ENCODE assay signal across 8 cellular contexts in the genomic region with DNA sequence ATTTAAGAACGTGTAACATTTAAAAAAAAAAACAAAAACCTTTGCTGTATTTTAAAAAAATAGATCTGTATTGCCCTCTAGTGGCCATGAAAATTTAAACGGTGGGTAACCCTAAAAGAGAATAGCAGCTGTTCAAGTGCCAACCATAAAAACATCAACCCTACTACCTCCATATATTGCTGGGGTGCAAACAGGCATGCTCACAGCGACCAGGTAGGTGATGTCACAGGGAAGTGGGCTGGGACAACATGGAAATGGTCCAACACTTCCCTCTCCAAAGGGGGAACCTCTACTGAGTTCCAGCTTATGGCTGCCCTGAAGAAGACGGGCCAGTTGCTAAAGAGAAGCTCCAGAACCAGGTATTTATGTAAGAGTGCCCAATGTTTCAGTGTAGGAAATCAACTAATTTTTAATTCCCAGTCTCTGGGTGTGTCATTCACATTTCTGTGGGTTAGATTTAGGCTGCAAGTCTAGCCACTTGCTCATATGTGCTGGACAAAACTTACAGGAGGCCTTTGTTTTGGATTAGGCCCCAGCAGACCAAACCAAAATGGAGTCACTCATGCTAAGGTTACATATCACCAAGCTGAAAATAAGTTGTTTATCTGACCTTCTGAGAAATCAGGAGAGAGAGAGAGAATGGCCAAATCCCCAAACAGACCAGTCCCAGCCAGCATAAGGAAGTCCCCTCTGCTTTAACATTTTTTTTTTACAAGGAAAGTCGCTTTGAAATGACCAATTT. TPM values are rescaled to one million over a fixed set of nuclear protein-coding genes. Genes with fewer than 3 reads are reported as not detected.
A peak's percentile ranks its signal among the peaks of the same experiment; 100 is the strongest.
DNase-seq lines count a peak whose midpoint lies in the region; ATAC-seq and TF ChIP-seq lines count a peak whose summit lies in the region.

No MANE protein-coding gene starts in this region.

- no peaks in the 10 kb centered on the region for H3K27me3 ChIP-seq in colonic mucosa

- intact Hi-C loops in colonic mucosa (cut with DNase I): loop anchor here (5.0 kb wide), 1 partner anchor 207 kb away; no protein-coding TSS in a partner anchor

- TF ChIP-seq CTCF in GM12872 (IDR thresholded peaks at IDR 0.05; ENCODE audit: insufficient read depth, low read depth, low read length) (peak; percentile 45), colonic mucosa (IDR thresholded peaks at IDR 0.05) (peak; percentile 48), nephron progenitor cell (IDR thresholded peaks at IDR 0.05) (peak; percentile 60), omental fat pad (IDR thresholded peaks at IDR 0.05) (no peak)

- H3K9me3 Mint-ChIP-seq in nephron progenitor cell: peaks cover 26% of the 10 kb centered on the region

- no peaks in the 10 kb centered on the region for H3K27me3 Mint-ChIP-seq in nephron progenitor cell (ENCODE audit: low read depth, poor library complexity)

- no peaks in the 10 kb centered on the region for H3K9me3 ChIP-seq in colonic mucosa

- peaks cover 9% of the 10 kb centered on the region for H3K36me3 Mint-ChIP-seq in nephron progenitor cell (ENCODE audit: low read depth)

- no peak for ATAC-seq in omental fat pad (ENCODE audit: low FRiP score)

- no peak overlapping the region for H3K4me3 Mint-ChIP-seq in nephron progenitor cell

- H3K4me3 ChIP-seq in colonic mucosa: no peak overlapping the region

- H3K27ac Mint-ChIP-seq in nephron progenitor cell: no peak overlapping the region

- no peak overlapping the region for H3K9ac ChIP-seq in colonic mucosa (ENCODE audit: low read depth in 2 of 2, low read length in 2 of 2)

- H3K4me1 ChIP-seq in colonic mucosa: no peaks in the 10 kb centered on the region

- H3K27ac ChIP-seq in colonic mucosa: no peak overlapping the region

- DNase-seq in AG08395 (ENCODE audit: low spot score) (peak; percentile 29), NCI-H345 (lab: John Stamatoyannopoulos, UW) (peak; percentile 43), colonic mucosa (no peak), nephron progenitor cell (no peak), UCSD-AML1 (lab: John Stamatoyannopoulos, UW; ENCODE audit: unreplicated experiment) (no peak), GM19238 (ENCODE audit: insufficient read length, low spot score) (no peak), omental fat pad (ENCODE audit: low spot score) (no peak)

- peaks cover 19% of the 10 kb centered on the region for H3K4me1 Mint-ChIP-seq in nephron progenitor cell

- H3K36me3 ChIP-seq in colonic mucosa: no peaks in the 10 kb centered on the region

RNA-seq across cellular contexts. Expression of gene SKA1, which starts 54.5 kb away (rescaled TPM):
- total RNA-seq in colonic mucosa (10 to 100 TPM in 1 of 2 donors, 1 to 10 TPM in 1; 3.6 to 21.3 TPM), omental fat pad (1 to 10 TPM in 1 of 4 donors, not detected in 3; 1.2 TPM)

Comparison
In these comparisons a context has a peak if more than half of its experiments do, and no peak if none do; other contexts are left out.
1. DNase-seq: peak in AG08395 (single experiment) and NCI-H345 (single experiment); none in colonic mucosa (single experiment), nephron progenitor cell (single experiment), UCSD-AML1 (single experiment), GM19238 (single experiment) and omental fat pad (single experiment).
2. CTCF ChIP-seq: peak in GM12872 (single experiment), colonic mucosa (single experiment) and nephron progenitor cell (single experiment); none in omental fat pad (0 of 3).